Comparison of ENCODE assay signal across 15 cellular contexts in the genomic region with DNA sequence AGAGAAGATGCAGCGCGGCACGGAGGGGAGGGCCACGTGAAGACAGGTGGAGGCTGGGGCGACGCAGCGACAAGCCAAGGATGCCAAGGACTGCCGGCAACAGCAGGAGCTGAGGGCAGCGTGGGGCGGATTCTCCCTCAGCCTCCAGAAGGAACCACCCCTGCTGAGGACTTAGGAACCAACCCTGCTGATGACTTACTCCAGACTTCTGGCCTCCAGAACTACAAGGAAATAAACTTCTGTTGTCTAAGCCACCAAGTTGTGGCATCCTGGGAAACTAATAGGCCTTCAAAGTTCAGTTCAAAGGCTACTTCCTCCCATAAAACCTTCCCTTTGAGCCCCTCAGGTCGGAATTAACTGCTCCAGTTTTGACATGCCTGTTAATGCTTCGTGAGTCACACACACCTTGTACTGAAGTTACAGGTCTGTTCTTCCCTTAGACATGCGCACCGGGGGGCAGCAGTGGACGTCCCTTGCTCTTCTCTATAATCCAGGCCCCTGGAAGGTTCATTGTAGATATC.
DNase-seq lines count a peak whose midpoint lies in the region; ATAC-seq and TF ChIP-seq lines count a peak whose summit lies in the region.
"Had no signal": no experiment of that assay in that cellular context is flagged by ENCODE, and none has a peak within 500 bp of the region (broad histone marks: within the 10 kb centered on the region; RNA-seq: fewer than 3 reads in every experiment).

No MANE protein-coding gene starts in this region.

- DNase-seq in ELF-1 (ENCODE audit: low read depth, low spot score) (peak; percentile 58), choroid plexus epithelial cell (ENCODE audit: low read depth) (peak; percentile 35), ecto neural progenitor cell (ENCODE audit: low spot score) (no peak), DMS79 (lab: John Stamatoyannopoulos, UW) (no peak)
- DNase-seq: activated CD8-positive, alpha-beta memory T cell treated with anti-CD3 and anti-CD28 coated beads, Interleukin-2, amount 10 ng/mL, durations not matched to agents 7 days and 5 days; hippocampal formation; KG1; NCI-H2107; T-helper 9 cell had no signal

- no peaks in the 10 kb centered on the region for H3F3A ChIP-seq in Loucy (ENCODE audit: low read depth)

- peak overlapping the region; percentile 12 for H3K4me2 ChIP-seq in Loucy (ENCODE audit: low read depth, low read length, poor library complexity, severe bottlenecking)

- ATAC-seq in HG02938 (IDR thresholded peaks at IDR 0.05; ENCODE audit: unreplicated experiment): no peak
- no peak for ATAC-seq in GM21723 (IDR thresholded peaks at IDR 0.05; ENCODE audit: unreplicated experiment)
- ATAC-seq: activated CD8-positive, alpha-beta memory T cell treated with anti-CD3 and anti-CD28 coated beads, Interleukin-2, amount 10 ng/mL, durations not matched to agents 7 days and 5 days; sciatic nerve had no signal

- H3K36me3 ChIP-seq in Loucy (ENCODE audit: insufficient read depth, low read length) (no peaks in the 10 kb centered on the region), mesodermal cell (ENCODE audit: control insufficient read depth, insufficient read depth, low read length) (peaks cover 3% of the 10 kb centered on the region)

- 91 to 98% methylated on average over 11 to 13 of the region's 15 CpGs for WGBS in mesodermal cell (ENCODE audit: insufficient coverage in 2 of 2), 2 experiments

- peak; percentile 45 for TF ChIP-seq CTCF in Loucy (conservative IDR thresholded peaks at IDR 0.05; ENCODE audit: low read length)
- TF ChIP-seq CTCF in choroid plexus epithelial cell (conservative IDR thresholded peaks at IDR 0.05; ENCODE audit: low read depth, low read length): peak; percentile 33

- no peaks in the 10 kb centered on the region for H3K9me3 ChIP-seq in Loucy (ENCODE audit: insufficient read depth, low read depth, low read length)
- no peaks in the 10 kb centered on the region for H3K9me3 ChIP-seq in mesodermal cell (ENCODE audit: control insufficient read depth, low read length)

- H3K9ac ChIP-seq in Loucy (ENCODE audit: low read depth, low read length, poor library complexity, severe bottlenecking): peak overlapping the region; percentile 1
- H3K9ac ChIP-seq: GM23248 had no signal

- H3K27me3 ChIP-seq in Loucy (ENCODE audit: insufficient read depth, low read length, poor library complexity, severe bottlenecking): no peaks in the 10 kb centered on the region

- H3K9me2 ChIP-seq in Loucy (replicated peaks; ENCODE audit: low read depth, low read length): no peaks in the 10 kb centered on the region

- peak overlapping the region; percentile 17 for H3K27ac ChIP-seq in mesodermal cell (ENCODE audit: low read depth, low read length, severe bottlenecking)
- H3K27ac ChIP-seq: GM23248 had no signal

- no peak overlapping the region for H2AFZ ChIP-seq in Loucy (ENCODE audit: low read length)
- H2AFZ ChIP-seq: GM23248 had no signal

- H3K4me3 ChIP-seq in Loucy (ENCODE audit: low read length, poor library complexity, severe bottlenecking) (no peak overlapping the region), choroid plexus epithelial cell (ENCODE audit: low read depth, low read length) (no peak overlapping the region), mesodermal cell (ENCODE audit: extremely low read depth, insufficient read depth, low read length, poor library complexity, severe bottlenecking) (no peak overlapping the region)
- H3K4me3 ChIP-seq: GM23248 had no signal

- peaks cover 14% of the 10 kb centered on the region for H3K4me1 ChIP-seq in Loucy (ENCODE audit: insufficient read depth, low read length, poor library complexity, severe bottlenecking)
- no peaks in the 10 kb centered on the region for H3K4me1 ChIP-seq in mesodermal cell (ENCODE audit: control insufficient read depth, insufficient read depth, low read length, poor library complexity, severe bottlenecking)

- no peaks in the 10 kb centered on the region for H3K79me2 ChIP-seq in Loucy (ENCODE audit: insufficient read depth, low read length)

- H4K20me1 ChIP-seq in Loucy (ENCODE audit: insufficient read depth, low read length, poor library complexity, severe bottlenecking): no peaks in the 10 kb centered on the region

Comparison
In these comparisons a context has a peak if more than half of its experiments do, and no peak if none do; other contexts are left out.
1. DNase-seq: peak in ELF-1 (single experiment) and choroid plexus epithelial cell (single experiment); none in ecto neural progenitor cell (single experiment) and DMS79 (single experiment).